ENCODE assay signal across 28 cellular contexts in genomic region chr10:96686514-96686913, GRCh38. TPM values are rescaled to one million over a fixed set of nuclear protein-coding genes. Genes with fewer than 3 reads are reported as not detected.
"Had no signal": no experiment of that assay in that cellular context is flagged by ENCODE, and none has a peak within 500 bp of the region (broad histone marks: within the 10 kb centered on the region; RNA-seq: fewer than 3 reads in every experiment).

No MANE protein-coding gene starts in this region.

- H3K27ac ChIP-seq: coronary artery, esophagus squamous epithelium, gastroesophageal sphincter, neural progenitor cell, sigmoid colon, stomach, suprapubic skin, tibial nerve, WERI-Rb-1 had no signal

- H3K9me3 ChIP-seq: esophagus squamous epithelium, gastroesophageal sphincter, sigmoid colon, stomach, suprapubic skin, tibial nerve had no signal

- H3K27me3 Mint-ChIP-seq: activated naive CD8-positive, alpha-beta T cell treated with anti-CD3 and anti-CD28 coated beads, Interleukin-2, amount 50 U/mL, for 24 hours; progenitor cell of endocrine pancreas had no signal

- ATAC-seq: activated CD8-positive, alpha-beta T cell treated with anti-CD3 and anti-CD28 coated beads, Interleukin-2, amount 10 ng/mL, durations not matched to agents 7 days and 5 days; activated naive CD8-positive, alpha-beta T cell treated with anti-CD3 and anti-CD28 coated beads, Interleukin-2, amount 50 U/mL, for 24 hours; gastroesophageal sphincter; left colon had no signal

- H3K4me1 Mint-ChIP-seq: neural progenitor cell had no signal

- H3K9ac ChIP-seq: neural progenitor cell had no signal

- H3K27ac Mint-ChIP-seq: activated CD8-positive, alpha-beta T cell treated with anti-CD3 and anti-CD28 coated beads, Interleukin-2, amount 10 ng/mL, durations not matched to agents 7 days and 5 days; activated naive CD8-positive, alpha-beta T cell treated with anti-CD3 and anti-CD28 coated beads, Interleukin-2, amount 50 U/mL, for 24 hours; activated T-helper 1 cell treated with anti-CD3 and anti-CD28 coated beads, Interleukin-12 subunit alpha, Interleukin-12 subunit beta, Interleukin-2, Interleukin-4 antibody, amounts not matched to agents 30 ng/mL and 10 ng/mL and 1 ng/mL, durations not matched to agents 14 hours and 24 hours and 36 hours; neural progenitor cell; progenitor cell of endocrine pancreas; T-helper 2 cell treated with Interferon-gamma antibody and Interleukin-4, amounts not matched to agents 5 μg/mL and 100 μg/mL, for 36 hours had no signal

- H3K4me2 ChIP-seq: neural progenitor cell, smooth muscle cell had no signal

- H3K4me3 ChIP-seq: coronary artery, esophagus squamous epithelium, gastroesophageal sphincter, neural progenitor cell, sigmoid colon, smooth muscle cell, stomach, suprapubic skin, tibial nerve had no signal

- FAIRE-seq: keratinocyte, TTC549 had no signal

- H3K27me3 ChIP-seq: gastroesophageal sphincter, neural progenitor cell, sigmoid colon, stomach, tibial nerve had no signal

- H3K36me3 Mint-ChIP-seq: neural progenitor cell had no signal

- DNase-seq: activated CD4-positive, alpha-beta T cell treated with anti-CD3 and anti-CD28 coated beads for 1 hour; activated CD4-positive, alpha-beta T cell treated with anti-CD3 and anti-CD28 coated beads, Interleukin-2, amount 50 U/mL, for 1 hour; activated CD8-positive, alpha-beta T cell treated with anti-CD3 and anti-CD28 coated beads, Interleukin-2, amount 10 ng/mL, durations not matched to agents 7 days and 5 days; activated gamma-delta T cell; activated naive CD4-positive, alpha-beta T cell treated with anti-CD3 and anti-CD28 coated beads, Interleukin-2, amount 50 U/mL, for 16 hours; activated naive CD8-positive, alpha-beta T cell treated with anti-CD3 and anti-CD28 coated beads, Interleukin-2, amount 50 U/mL, for 24 hours; cerebellar nuclear complex; esophagus squamous epithelium; head of caudate nucleus; hypothalamus; left colon; mesenchymal stem cell; retina; sigmoid colon; stimulated activated CD4-positive, alpha-beta T cell treated with anti-CD3 and anti-CD28 coated beads, Interleukin-4, amount 100 ng/mL, for 1 hour; stomach; WERI-Rb-1 had no signal

- H3K4me3 Mint-ChIP-seq: activated CD8-positive, alpha-beta T cell treated with anti-CD3 and anti-CD28 coated beads, Interleukin-2, amount 10 ng/mL, durations not matched to agents 7 days and 5 days; activated naive CD8-positive, alpha-beta T cell treated with anti-CD3 and anti-CD28 coated beads, Interleukin-2, amount 50 U/mL, for 24 hours; activated T-helper 1 cell treated with anti-CD3 and anti-CD28 coated beads, Interleukin-12 subunit alpha, Interleukin-12 subunit beta, Interleukin-2, Interleukin-4 antibody, amounts not matched to agents 30 ng/mL and 10 ng/mL and 1 ng/mL, durations not matched to agents 14 hours and 24 hours and 36 hours; neural progenitor cell; T-helper 2 cell treated with Interferon-gamma antibody and Interleukin-4, amounts not matched to agents 5 μg/mL and 100 μg/mL, for 36 hours had no signal

- H3K36me3 ChIP-seq: esophagus squamous epithelium, gastroesophageal sphincter, neural progenitor cell, sigmoid colon, stomach, suprapubic skin, tibial nerve, WERI-Rb-1 had no signal

- H3K4me1 ChIP-seq: esophagus squamous epithelium, gastroesophageal sphincter, stomach, suprapubic skin, tibial nerve had no signal

- H3K9me3 Mint-ChIP-seq: activated naive CD8-positive, alpha-beta T cell treated with anti-CD3 and anti-CD28 coated beads, Interleukin-2, amount 50 U/mL, for 24 hours; activated T-helper 1 cell treated with anti-CD3 and anti-CD28 coated beads, Interleukin-12 subunit alpha, Interleukin-12 subunit beta, Interleukin-2, Interleukin-4 antibody, amounts not matched to agents 30 ng/mL and 10 ng/mL and 1 ng/mL, durations not matched to agents 14 hours and 24 hours and 36 hours; neural progenitor cell; T-helper 2 cell treated with Interferon-gamma antibody and Interleukin-4, amounts not matched to agents 5 μg/mL and 100 μg/mL, for 36 hours had no signal

RNA-seq across cellular contexts. Expression of gene PIK3AP1, which starts 33.8 kb away (rescaled TPM):
- polyA plus RNA-seq: keratinocyte, smooth muscle cell had no signal
